Comparison of ENCODE assay signal across 16 cellular contexts in the genomic region with DNA sequence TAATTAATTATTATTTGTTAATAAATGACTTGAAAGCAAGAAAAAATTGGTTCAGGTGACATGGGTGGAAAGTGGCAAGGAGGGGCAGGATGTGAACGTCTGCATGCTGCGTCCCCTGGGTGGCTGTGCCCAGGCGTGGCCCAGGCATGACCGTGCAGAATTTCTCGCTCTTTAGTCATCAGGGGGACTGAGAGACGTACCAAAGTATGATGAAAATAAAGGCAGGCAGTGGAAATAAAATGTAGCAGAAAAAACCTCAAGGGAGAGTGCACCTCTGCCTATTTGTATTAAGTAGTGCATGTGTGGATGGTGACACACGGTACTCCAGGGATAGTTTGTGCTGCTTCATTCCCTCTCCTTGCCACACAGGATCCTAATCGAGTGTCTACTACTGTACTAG.
DNase-seq lines count a peak whose midpoint lies in the region; ATAC-seq and TF ChIP-seq lines count a peak whose summit lies in the region.
"Had no signal": no experiment of that assay in that cellular context is flagged by ENCODE, and none has a peak within 500 bp of the region (broad histone marks: within the 10 kb centered on the region; RNA-seq: fewer than 3 reads in every experiment).

No MANE protein-coding gene starts in this region.

- no peaks in the 10 kb centered on the region for H3F3A ChIP-seq in SK-N-SH (replicated peaks; ENCODE audit: insufficient read depth)

- ATAC-seq in GM21447 (IDR thresholded peaks at IDR 0.05; ENCODE audit: unreplicated experiment), result no peak
- ATAC-seq: activated T-cell treated with anti-CD3 and anti-CD28 coated beads, Interleukin-2, amount 50 U/mL, for 72 hours; gastrocnemius medialis; left lobe of liver; pancreas had no signal

- no peaks in the 10 kb centered on the region for H4K20me1 ChIP-seq in SK-N-SH (ENCODE audit: insufficient read depth)

- peak overlapping the region in 1 of 2 experiments; percentile 45; a peak in 2 of 4 replicates for H3K27ac ChIP-seq in SK-N-SH (ENCODE audit: low read depth in 2 of 2, low read length in 1 of 2)
- no peak overlapping the region for H3K27ac ChIP-seq in sigmoid colon
- H3K27ac ChIP-seq: 22Rv1, gastrocnemius medialis, pancreas had no signal

- no peak overlapping the region for H3K4me2 ChIP-seq in SK-N-SH

- DNase-seq in NK-92 treated with Interleukin-12 subunit alpha and Interleukin-12 subunit beta, amount 100 ng/mL, for 24 hours (lab: John Stamatoyannopoulos, UW), result peak; percentile 25
- no peak for DNase-seq in NK-92 (lab: John Stamatoyannopoulos, UW; ENCODE audit: unreplicated experiment)
- no peak for DNase-seq in SK-N-SH
- DNase-seq in fibroblast of gingiva (ENCODE audit: low read depth), result peak; percentile 34
- peak; percentile 61 for DNase-seq in ureter (ENCODE audit: low spot score)
- no peak for DNase-seq in effector CD4-positive, alpha-beta T cell
- no peak for DNase-seq in sigmoid colon
- DNase-seq: activated T-cell treated with anti-CD3 and anti-CD28 coated beads, Interleukin-2, amount 50 U/mL, for 72 hours; central memory CD4-positive, alpha-beta T cell; gastrocnemius medialis; NCI-H2029 treated with DMSO at 0.1 percent for 48 hours; pancreas; stimulated activated CD4-positive, alpha-beta T cell treated with anti-CD3 and anti-CD28 coated beads, Interleukin-4, amount 100 ng/mL, for 24 hours had no signal

- no peak for TF ChIP-seq RAD21 in SK-N-SH (IDR thresholded peaks at IDR 0.05; ENCODE audit: low read length)

- intact Hi-C loops in sigmoid colon (cut with DNase I), result no loop called here

- H2AFZ ChIP-seq in SK-N-SH (ENCODE audit: low read depth), result no peak overlapping the region

- H3K9me2 ChIP-seq in SK-N-SH, result no peaks in the 10 kb centered on the region

- no peak overlapping the region; the same call in 1 of the 2 replicates for H3K9ac ChIP-seq in SK-N-SH

- H3K36me3 ChIP-seq in SK-N-SH (replicated peaks in 1 of 2; ENCODE audit: control insufficient read depth in 1 of 2, insufficient read depth in 2 of 2, low read length in 1 of 2) (peaks cover 0 to 5% of the 10 kb centered on the region in 2 experiments), sigmoid colon (peaks cover 0 to 37% (median 0%) of the 10 kb centered on the region in 4 donors)

- H3K9me3 ChIP-seq in SK-N-SH, result no peaks in the 10 kb centered on the region
- H3K9me3 ChIP-seq in sigmoid colon, result no peaks in the 10 kb centered on the region
- H3K9me3 ChIP-seq: gastrocnemius medialis, pancreas had no signal

- H3K27me3 ChIP-seq in SK-N-SH (ENCODE audit: insufficient read depth) (no peaks in the 10 kb centered on the region), sigmoid colon (no peaks in the 10 kb centered on the region)
- H3K27me3 ChIP-seq: gastrocnemius medialis, pancreas had no signal

- CTCF ChIA-PET in SK-N-SH (lab: Yijun Ruan, JAX), result no interaction called here

- no peak for TF ChIP-seq POLR2A in sigmoid colon (IDR thresholded peaks at IDR 0.05)

- no peak for TF ChIP-seq EP300 in SK-N-SH (IDR thresholded peaks at IDR 0.05; ENCODE audit: borderline replicate concordance in 1 of 2, low read depth in 1 of 2, low read length in 1 of 2)
- no peak for TF ChIP-seq EP300 in sigmoid colon (IDR thresholded peaks at IDR 0.05)

- H3K4me3 ChIP-seq in SK-N-SH (ENCODE audit: low read depth in 2 of 2, low read length in 1 of 2) (no peak overlapping the region), sigmoid colon (no peak overlapping the region)
- H3K4me3 ChIP-seq: gastrocnemius medialis, pancreas had no signal

- no peaks in the 10 kb centered on the region for H3K79me2 ChIP-seq in SK-N-SH (ENCODE audit: insufficient read depth)

- 63% methylated on average over 8 of the region's 8 CpGs for WGBS in SK-N-SH (ENCODE audit: low lambda C conversion rate)
- WGBS in sigmoid colon, 2 donors, result 63 to 89% methylated on average over 8 of the region's 8 CpGs

- TF ChIP-seq CTCF in SK-N-SH (IDR thresholded peaks at IDR 0.05) (no peak), sigmoid colon (IDR thresholded peaks at IDR 0.05) (no peak)

- POLR2A ChIA-PET in SK-N-SH (lab: Yijun Ruan, JAX), result no interaction called here

- peaks cover 0 to 6% of the 10 kb centered on the region in 2 experiments; a peak in 1 of 4 replicates for H3K4me1 ChIP-seq in SK-N-SH (ENCODE audit: control insufficient read depth in 1 of 2, insufficient read depth in 2 of 2, low read depth in 1 of 2, low read length in 1 of 2)
- H3K4me1 ChIP-seq in sigmoid colon, result no peaks in the 10 kb centered on the region
- H3K4me1 ChIP-seq: gastrocnemius medialis, pancreas had no signal

TF ChIP-seq in SK-N-SH, 30 proteins besides CTCF, POLR2A, EP300 and RAD21:
- 0 out of 2 replicates have a peak, but pooled peaks have one; percentile 28 for TF ChIP-seq FOSL2 (IDR thresholded peaks at IDR 0.05; ENCODE audit: borderline replicate concordance, low read depth)
- TF ChIP-seq NRF1 (IDR thresholded peaks at IDR 0.05; ENCODE audit: low read depth, low read length), result no peak

Comparison
In these comparisons a context has a peak if more than half of its experiments do, and no peak if none do; other contexts are left out.
1. DNase-seq: peak in NK-92 treated with Interleukin-12 subunit alpha and Interleukin-12 subunit beta, amount 100 ng/mL, for 24 hours (single experiment), fibroblast of gingiva (single experiment) and ureter (single experiment); none in NK-92 (single experiment), SK-N-SH (single experiment), effector CD4-positive, alpha-beta T cell (single experiment) and sigmoid colon (single experiment).